Comparison of ENCODE assay signal across 8 cellular contexts in the genomic region with DNA sequence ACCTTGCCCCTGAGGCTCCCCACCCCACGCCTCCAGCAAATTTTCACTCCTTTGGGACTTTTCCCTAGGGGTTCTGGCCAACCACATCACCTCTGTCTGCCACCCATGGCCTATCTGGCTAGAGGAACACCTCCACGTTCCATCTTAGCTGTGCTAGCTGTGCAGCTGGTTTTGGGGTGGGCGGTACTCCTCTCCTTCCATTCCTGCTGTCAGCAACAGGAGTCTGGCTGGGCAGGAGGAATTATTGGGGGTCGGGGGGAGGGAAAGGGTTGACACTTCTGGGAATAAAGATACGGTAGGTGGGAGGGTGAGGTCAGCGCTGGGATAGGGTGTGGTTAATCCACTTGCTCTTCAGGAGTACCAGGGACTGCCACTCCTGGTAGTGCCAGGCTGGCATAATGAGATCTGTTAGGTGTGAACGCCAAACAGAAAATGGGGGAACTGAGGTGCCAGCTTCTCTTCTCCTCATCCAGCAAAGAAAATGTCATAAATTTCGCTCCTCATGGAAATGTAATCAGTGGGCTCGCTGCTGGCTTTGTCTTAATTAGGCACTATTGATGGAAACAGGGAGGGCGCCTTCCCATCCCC. TPM values are rescaled to one million over a fixed set of nuclear protein-coding genes. Genes with fewer than 3 reads are reported as not detected.
A peak's percentile ranks its signal among the peaks of the same experiment; 100 is the strongest.
DNase-seq lines count a peak whose midpoint lies in the region; ATAC-seq and TF ChIP-seq lines count a peak whose summit lies in the region.

No MANE protein-coding gene starts in this region.

- 17% methylated on average over 10 of the region's 10 CpGs for WGBS in right lobe of liver (ENCODE audit: insufficient coverage, low coverage, low lambda C conversion rate, missing lambda C conversion rate)
- WGBS in tibial nerve, 2 donors = 9 to 14% methylated on average over 10 of the region's 10 CpGs
- 15 to 17% methylated on average over 10 of the region's 10 CpGs for WGBS in lower leg skin, 2 donors

- peak overlapping the region in 2 of 3 donors; percentile 37 to 48 for H3K4me3 ChIP-seq in right lobe of liver
- H3K4me3 ChIP-seq in tibial nerve = peak overlapping the region in 3 of 4 donors; percentile 42 to 62 (median 48)
- H3K4me3 ChIP-seq in lower leg skin (ENCODE audit: low read depth, poor library complexity, severe bottlenecking) = no peak overlapping the region

- ATAC-seq in activated T-cell treated with anti-CD3 and anti-CD28 coated beads, Interleukin-2, amount 50 U/mL, for 4 hours = no peak
- no peak for ATAC-seq in right lobe of liver

- no peaks in the 10 kb centered on the region for H3K36me3 Mint-ChIP-seq in activated T-cell treated with anti-CD3 and anti-CD28 coated beads, Interleukin-2, amount 50 U/mL, for 24 hours (ENCODE audit: low read depth)
- H3K36me3 Mint-ChIP-seq in activated T-cell treated with anti-CD3 and anti-CD28 coated beads, Interleukin-2, amount 50 U/mL, for 4 hours (ENCODE audit: insufficient read depth) = no peaks in the 10 kb centered on the region
- H3K36me3 Mint-ChIP-seq in brain = no peaks in the 10 kb centered on the region

- H3K4me1 Mint-ChIP-seq in activated T-cell treated with anti-CD3 and anti-CD28 coated beads, Interleukin-2, amount 50 U/mL, for 24 hours (ENCODE audit: low read depth) = peaks cover 15% of the 10 kb centered on the region
- H3K4me1 Mint-ChIP-seq in activated T-cell treated with anti-CD3 and anti-CD28 coated beads, Interleukin-2, amount 50 U/mL, for 4 hours (ENCODE audit: low read depth) = peaks cover 14% of the 10 kb centered on the region
- peaks cover 87% of the 10 kb centered on the region for H3K4me1 Mint-ChIP-seq in brain

- H3K4me1 ChIP-seq in right lobe of liver = peaks cover 0 to 3% (median 0%) of the 10 kb centered on the region in 4 donors
- peaks cover 0 to 20% (median 18%) of the 10 kb centered on the region in 4 donors for H3K4me1 ChIP-seq in tibial nerve

- H3K9me3 ChIP-seq in right lobe of liver (no peaks in the 10 kb centered on the region), tibial nerve (no peaks in the 10 kb centered on the region)

- H3K36me3 ChIP-seq in right lobe of liver = no peaks in the 10 kb centered on the region
- no peaks in the 10 kb centered on the region for H3K36me3 ChIP-seq in tibial nerve

- intact Hi-C loops in right lobe of liver (cut with DNase I) (no loop called here), lower leg skin (cut with DNase I; ENCODE audit: low total_unique reads) (no loop called here)

- no peaks in the 10 kb centered on the region for H3K9me3 Mint-ChIP-seq in activated T-cell treated with anti-CD3 and anti-CD28 coated beads, Interleukin-2, amount 50 U/mL, for 24 hours
- H3K9me3 Mint-ChIP-seq in activated T-cell treated with anti-CD3 and anti-CD28 coated beads, Interleukin-2, amount 50 U/mL, for 4 hours = no peaks in the 10 kb centered on the region
- H3K9me3 Mint-ChIP-seq in brain = no peaks in the 10 kb centered on the region

- peaks cover 0 to 19% of the 10 kb centered on the region in 2 donors for H3K27me3 ChIP-seq in right lobe of liver
- peaks cover 0 to 66% of the 10 kb centered on the region in 2 donors for H3K27me3 ChIP-seq in tibial nerve

- H3K27ac ChIP-seq in right lobe of liver (no peak overlapping the region), tibial nerve (no peak overlapping the region)

- H3K27me3 Mint-ChIP-seq in activated T-cell treated with anti-CD3 and anti-CD28 coated beads, Interleukin-2, amount 50 U/mL, for 24 hours = peaks cover 85% of the 10 kb centered on the region
- H3K27me3 Mint-ChIP-seq in activated T-cell treated with anti-CD3 and anti-CD28 coated beads, Interleukin-2, amount 50 U/mL, for 4 hours (ENCODE audit: low read depth) = peaks cover 74% of the 10 kb centered on the region
- H3K27me3 Mint-ChIP-seq in brain = peaks cover 4% of the 10 kb centered on the region

- TF ChIP-seq CTCF in brain (conservative IDR thresholded peaks at IDR 0.05) = no peak
- no peak for TF ChIP-seq CTCF in right lobe of liver (IDR thresholded peaks at IDR 0.05)
- no peak for TF ChIP-seq CTCF in tibial nerve (IDR thresholded peaks at IDR 0.05)
- no peak for TF ChIP-seq CTCF in lower leg skin (IDR thresholded peaks at IDR 0.05)

- no peak for TF ChIP-seq EP300 in tibial nerve (IDR thresholded peaks at IDR 0.05)

- DNase-seq in activated T-cell treated with anti-CD3 and anti-CD28 coated beads, Interleukin-2, amount 50 U/mL, for 24 hours = no peak
- DNase-seq in activated T-cell treated with anti-CD3 and anti-CD28 coated beads, Interleukin-2, amount 50 U/mL, for 4 hours = no peak
- DNase-seq in right lobe of liver (no peak), tibial nerve (ENCODE audit: low spot score in 2 of 2) (no peak), lower leg skin (ENCODE audit: low spot score in 2 of 2) (no peak), ureter (ENCODE audit: low spot score) (no peak), NCI-H1436 treated with DMSO at 0.1 percent for 48 hours (lab: John Stamatoyannopoulos, UW) (no peak)

- TF ChIP-seq POLR2A in right lobe of liver (IDR thresholded peaks at IDR 0.05) (no peak), tibial nerve (IDR thresholded peaks at IDR 0.05) (no peak), lower leg skin (IDR thresholded peaks at IDR 0.05) (no peak)

- no peak overlapping the region for H3K27ac Mint-ChIP-seq in activated T-cell treated with anti-CD3 and anti-CD28 coated beads, Interleukin-2, amount 50 U/mL, for 24 hours
- peak overlapping the region; percentile 80 to 99 (median 91) for H3K27ac Mint-ChIP-seq in brain

- peak overlapping the region; percentile 77 for H3K4me3 Mint-ChIP-seq in activated T-cell treated with anti-CD3 and anti-CD28 coated beads, Interleukin-2, amount 50 U/mL, for 24 hours
- no peak overlapping the region for H3K4me3 Mint-ChIP-seq in activated T-cell treated with anti-CD3 and anti-CD28 coated beads, Interleukin-2, amount 50 U/mL, for 4 hours
- H3K4me3 Mint-ChIP-seq in brain = peak overlapping the region; percentile 89 to 92 (median 90)

RNA-seq across cellular contexts. Expression of a gene that starts 1.2 kb away (rescaled TPM):
- not detected for total RNA-seq in activated T-cell treated with anti-CD3 and anti-CD28 coated beads, Interleukin-2, amount 50 U/mL, for 4 hours
- polyA plus RNA-seq in brain (ENCODE audit: insufficient read depth, low read depth, low replicate concordance) = 3.8 TPM
- total RNA-seq in right lobe of liver (under 1 TPM; 0.12 to 0.38 (median 0.27) TPM), tibial nerve (1 to 10 TPM in 1 of 4 donors, under 1 TPM in 3; under 0.01 to 1.4 (median under 0.01) TPM), lower leg skin (under 1 TPM in 3 of 4 donors, not detected in 1; under 0.01 to 0.10 (median 0.05) TPM), ureter (1.5 TPM)

RNA-seq across cellular contexts. Expression of a gene that starts 11.4 kb away (rescaled TPM):
- total RNA-seq in activated T-cell treated with anti-CD3 and anti-CD28 coated beads, Interleukin-2, amount 50 U/mL, for 4 hours = under 1 TPM in 1 of 3 donors, not detected in 2; 0.08 TPM
- 54.0 TPM for polyA plus RNA-seq in brain (ENCODE audit: insufficient read depth, low read depth, low replicate concordance)
- 1 to 10 TPM in 1 of 6 experiments, under 1 TPM in 5; 0.26 to 1.1 (median 0.83) TPM for total RNA-seq in right lobe of liver
- total RNA-seq in tibial nerve = under 1 TPM in 2 of 4 donors, not detected in 2; 0.20 to 0.21 TPM
- 1 to 10 TPM; 5.4 to 8.5 (median 7.6) TPM for total RNA-seq in lower leg skin
- total RNA-seq in ureter = 2.3 TPM

RNA-seq across cellular contexts. Expression of a gene that starts 28.1 kb away (rescaled TPM):
- total RNA-seq in activated T-cell treated with anti-CD3 and anti-CD28 coated beads, Interleukin-2, amount 50 U/mL, for 4 hours = 10 to 100 TPM; 27.3 to 34.9 (median 34.3) TPM
- 42.0 TPM for polyA plus RNA-seq in brain (ENCODE audit: insufficient read depth, low read depth, low replicate concordance)
- total RNA-seq in right lobe of liver (1 to 10 TPM; 1.9 to 3.8 (median 3.0) TPM), tibial nerve (1 to 10 TPM; 3.6 to 8.0 (median 4.8) TPM), lower leg skin (1 to 10 TPM; 1.1 to 5.4 (median 4.5) TPM), ureter (6.5 TPM)

RNA-seq across cellular contexts. Expression of a gene that starts 29.1 kb away (rescaled TPM):
- total RNA-seq in activated T-cell treated with anti-CD3 and anti-CD28 coated beads, Interleukin-2, amount 50 U/mL, for 4 hours = 100 to 1,000 TPM in 1 of 3 donors, 10 to 100 TPM in 2; 93.0 to 106 (median 98.9) TPM
- polyA plus RNA-seq in brain (ENCODE audit: insufficient read depth, low read depth, low replicate concordance) = 58.4 TPM
- total RNA-seq in right lobe of liver (10 to 100 TPM; 12.9 to 30.0 (median 23.0) TPM), tibial nerve (10 to 100 TPM; 26.7 to 32.1 (median 30.0) TPM), lower leg skin (10 to 100 TPM; 42.8 to 57.3 (median 50.8) TPM), ureter (131 TPM)
